In the genomic region with DNA sequence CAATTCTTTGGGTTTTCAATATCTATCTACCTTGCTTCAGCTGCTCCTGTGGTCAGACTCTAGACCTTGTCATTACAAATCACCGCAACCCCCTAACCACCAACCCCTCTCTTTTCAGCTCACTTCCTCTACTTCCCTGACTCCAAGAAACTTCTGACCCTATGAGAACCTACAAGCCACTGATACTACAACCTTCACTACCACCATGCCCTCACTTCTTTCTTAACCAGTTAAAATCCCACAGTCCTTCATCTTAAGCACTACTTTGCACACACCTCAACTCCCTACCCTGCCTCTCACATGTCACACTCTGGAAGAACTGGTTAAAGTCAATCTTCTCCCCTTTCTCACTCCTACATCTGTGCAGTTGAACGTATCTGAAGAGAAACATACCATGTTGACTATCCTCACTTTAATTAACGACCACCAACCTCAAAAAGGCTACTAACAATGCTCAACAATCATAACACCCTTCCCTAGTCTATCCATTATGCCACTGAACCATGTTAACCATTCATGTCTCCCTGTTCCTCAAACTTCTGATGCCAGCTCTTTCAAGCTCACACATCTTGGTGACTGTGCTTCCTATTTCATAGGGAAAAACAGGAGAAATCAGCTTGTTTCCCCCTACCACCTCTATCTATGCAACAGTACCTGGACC, we compare ENCODE assay signal across 10 cellular contexts. TPM values are rescaled to one million over a fixed set of nuclear protein-coding genes. Genes with fewer than 3 reads are reported as not detected.
DNase-seq lines count a peak whose midpoint lies in the region; ATAC-seq, FAIRE-seq and TF ChIP-seq lines count a peak whose summit lies in the region.
"Had no signal": no experiment of that assay in that cellular context is flagged by ENCODE, and none has a peak within 500 bp of the region (broad histone marks: within the 10 kb centered on the region; RNA-seq: fewer than 3 reads in every experiment).

No MANE protein-coding gene starts in this region.

- H3K27ac ChIP-seq in OCI-LY1 (ENCODE audit: low read depth, low read length, poor library complexity, severe bottlenecking): peak overlapping the region; percentile 18

- peaks cover 41% of the 10 kb centered on the region for H3K79me2 ChIP-seq in OCI-LY1 (ENCODE audit: insufficient read depth, low read length)

- peaks cover 14% of the 10 kb centered on the region; the same call in 1 of the 2 replicates for H3K36me3 ChIP-seq in OCI-LY1 (ENCODE audit: insufficient read depth, low read length)

- H4K20me1 ChIP-seq in OCI-LY1 (ENCODE audit: insufficient read depth, low read length): no peaks in the 10 kb centered on the region

- no peaks in the 10 kb centered on the region for H3K9me2 ChIP-seq in OCI-LY1 (ENCODE audit: low read depth, low read length)

- H3K9me3 ChIP-seq in OCI-LY1 (ENCODE audit: low read length): no peaks in the 10 kb centered on the region

- DNase-seq in GM12891 (ENCODE audit: insufficient read length, low spot score) (no peak), cerebellar cortex (ENCODE audit: low spot score) (no peak), SIG-M5 treated with dmso at 0.1 percent for 504 hours (lab: John Stamatoyannopoulos, UW; ENCODE audit: unreplicated experiment) (no peak), NCI-H1092 (lab: John Stamatoyannopoulos, UW) (no peak)
- DNase-seq in activated effector memory CD4-positive, alpha-beta T cell treated with Interleukin-2 at 50 U/mL for 16 hours: no peak
- DNase-seq: activated CD4-positive, alpha-beta T cell treated with anti-CD3 and anti-CD28 coated beads, Interleukin-2, amount 50 U/mL, for 4 hours; retina had no signal

- no peak overlapping the region for H2AFZ ChIP-seq in OCI-LY1 (ENCODE audit: low read length)

- H3K4me2 ChIP-seq in OCI-LY1 (ENCODE audit: low read length): peak overlapping the region; percentile 14; the same call in 1 of the 2 replicates

- ATAC-seq in GM19452 (IDR thresholded peaks at IDR 0.05; ENCODE audit: unreplicated experiment) (peak; percentile 87), HG02973 (IDR thresholded peaks at IDR 0.05; ENCODE audit: unreplicated experiment) (peak; percentile 77)

- no peaks in the 10 kb centered on the region for H3K27me3 ChIP-seq in OCI-LY1 (ENCODE audit: insufficient read depth, low read length)

- H3K9ac ChIP-seq in OCI-LY1 (ENCODE audit: low read length): peak overlapping the region; percentile 19; the same call in 1 of the 2 replicates

- peaks cover 72% of the 10 kb centered on the region for H3K4me1 ChIP-seq in OCI-LY1 (ENCODE audit: insufficient read depth, low read length, severe bottlenecking)

- H3F3A ChIP-seq in OCI-LY1 (ENCODE audit: insufficient read depth, low read length): no peaks in the 10 kb centered on the region

- TF ChIP-seq CTCF in OCI-LY1 (IDR thresholded peaks at IDR 0.05; ENCODE audit: low read length): no peak

- H3K4me3 ChIP-seq in OCI-LY1 (ENCODE audit: low read depth, low read length, poor library complexity, severe bottlenecking): no peak overlapping the region

- TF ChIP-seq POLR2A in GM12891 (IDR thresholded peaks at IDR 0.05; ENCODE audit: low read depth, low read length): peak; percentile 58

- no peak for FAIRE-seq in GM12891 (lab: Jason Lieb, UNC)

TF ChIP-seq in GM12891, 5 proteins besides CTCF, POLR2A, EP300 and RAD21:
- TF ChIP-seq POU2F2 (IDR thresholded peaks at IDR 0.05; ENCODE audit: low read depth, low read length) (0 out of 2 replicates have a peak, but pooled peaks have one; percentile 44), TAF1 (IDR thresholded peaks at IDR 0.05; ENCODE audit: low read depth, low read length) (peak; percentile 19; the same call in 1 of the 2 replicates), SPI1 (IDR thresholded peaks at IDR 0.05; ENCODE audit: low read depth, low read length) (peak; percentile 91), POLR2AphosphoS5 (IDR thresholded peaks at IDR 0.05; ENCODE audit: low read depth, low read length) (no peak), PAX5 (IDR thresholded peaks at IDR 0.05; ENCODE audit: insufficient read depth, low read length, severe bottlenecking) (no peak)

RNA-seq across cellular contexts. Expression of gene EIF2AK3, which starts 12.6 kb away (rescaled TPM):
- polyA plus RNA-seq in GM12891 (2012; ENCODE audit: low read depth, missing spikeins): 16.4 TPM
